In genomic region chr1:230458509-230458908, GRCh38 we compare ENCODE assay signal across 12 cellular contexts. TPM values are rescaled to one million over a fixed set of nuclear protein-coding genes. Genes with fewer than 3 reads are reported as not detected.
DNase-seq lines count a peak whose midpoint lies in the region; ATAC-seq and TF ChIP-seq lines count a peak whose summit lies in the region.
"Had no signal": no experiment of that assay in that cellular context is flagged by ENCODE, and none has a peak within 500 bp of the region (broad histone marks: within the 10 kb centered on the region; RNA-seq: fewer than 3 reads in every experiment).

No MANE protein-coding gene starts in this region.

- H3K27me3 ChIP-seq in skeletal muscle satellite cell (ENCODE audit: control insufficient read depth, insufficient read depth, low read length) (no peaks in the 10 kb centered on the region), gastroesophageal sphincter (peaks cover 41% of the 10 kb centered on the region), prostate gland (replicated peaks; ENCODE audit: insufficient read depth) (no peaks in the 10 kb centered on the region)

- DNase-seq in H4 (ENCODE audit: low spot score) = peak; percentile 12
- DNase-seq in SIG-M5 (lab: John Stamatoyannopoulos, UW) = peak; percentile 16
- DNase-seq in fibroblast of mammary gland (ENCODE audit: low read depth) = peak; percentile 72
- DNase-seq in omental fat pad (ENCODE audit: low spot score) = no peak
- DNase-seq in prostate gland (ENCODE audit: low spot score) = no peak
- DNase-seq: aorta, H7, immature natural killer cell had no signal

- intact Hi-C loops in prostate gland (cut with DNase I) = no loop called here

- H3K27ac ChIP-seq in gastroesophageal sphincter = no peak overlapping the region
- no peak overlapping the region for H3K27ac ChIP-seq in prostate gland
- H3K27ac ChIP-seq: neutrophil had no signal

- ATAC-seq in omental fat pad (ENCODE audit: low FRiP score) (no peak), gastroesophageal sphincter (no peak)
- ATAC-seq: stimulated activated effector memory CD8-positive, alpha-beta T cell treated with anti-CD3 and anti-CD28 coated beads, Interleukin-12 subunit alpha, Interleukin-12 subunit beta, amount 100 ng/mL, for 72 hours had no signal

- 9 to 30% methylated on average over 1 of the region's 1 CpG for WGBS in gastroesophageal sphincter (ENCODE audit: low coverage in 1 of 2), 2 donors
- 38% methylated on average over 1 of the region's 1 CpG for WGBS in prostate gland

- H3K36me3 ChIP-seq in skeletal muscle satellite cell (ENCODE audit: insufficient read depth, low read length) = no peaks in the 10 kb centered on the region
- H3K36me3 ChIP-seq in gastroesophageal sphincter = no peaks in the 10 kb centered on the region
- no peaks in the 10 kb centered on the region for H3K36me3 ChIP-seq in prostate gland
- H3K36me3 ChIP-seq: neutrophil had no signal

- H3K4me3 ChIP-seq in fibroblast of mammary gland (ENCODE audit: control insufficient read depth, low read depth, low read length) (no peak overlapping the region), skeletal muscle satellite cell (ENCODE audit: low read length) (peak overlapping the region; percentile 5), gastroesophageal sphincter (no peak overlapping the region), prostate gland (no peak overlapping the region)

- no peak for TF ChIP-seq EP300 in gastroesophageal sphincter (IDR thresholded peaks at IDR 0.05)

- H3K4me2 ChIP-seq in skeletal muscle satellite cell (ENCODE audit: low read length) = peak overlapping the region; percentile 45

- H3K4me1 ChIP-seq in skeletal muscle satellite cell (ENCODE audit: control insufficient read depth, insufficient read depth, low read length) (peaks cover 23% of the 10 kb centered on the region), gastroesophageal sphincter (no peaks in the 10 kb centered on the region), prostate gland (replicated peaks) (no peaks in the 10 kb centered on the region)

- no peak for TF ChIP-seq POLR2A in gastroesophageal sphincter (IDR thresholded peaks at IDR 0.05)
- TF ChIP-seq POLR2A in prostate gland (IDR thresholded peaks at IDR 0.05) = no peak

- peak overlapping the region; percentile 48 for H3K9ac ChIP-seq in skeletal muscle satellite cell (ENCODE audit: low read depth, low read length)

- no peak for TF ChIP-seq CTCF in fibroblast of mammary gland (conservative IDR thresholded peaks at IDR 0.05; ENCODE audit: control insufficient read depth, insufficient read depth, low read depth, low read length)
- no peak for TF ChIP-seq CTCF in omental fat pad (IDR thresholded peaks at IDR 0.05)
- no peak for TF ChIP-seq CTCF in gastroesophageal sphincter (IDR thresholded peaks at IDR 0.05)
- no peak for TF ChIP-seq CTCF in prostate gland (IDR thresholded peaks at IDR 0.05)

- no peaks in the 10 kb centered on the region for H3K9me3 ChIP-seq in skeletal muscle satellite cell (replicated peaks; ENCODE audit: low read length)
- H3K9me3 ChIP-seq in gastroesophageal sphincter = no peaks in the 10 kb centered on the region
- no peaks in the 10 kb centered on the region for H3K9me3 ChIP-seq in prostate gland
- H3K9me3 ChIP-seq: neutrophil had no signal

RNA-seq across cellular contexts. Expression of gene PGBD5, which starts 32.4 kb away (rescaled TPM):
- 0.74 and 1.5 TPM in 2 replicates for total RNA-seq in H4 (2014; rRNA removed; shearing (Covaris generic))
- 0.76 and 0.87 TPM in 2 replicates for total RNA-seq in skeletal muscle satellite cell (2012; rRNA removed)
- total RNA-seq in omental fat pad (1 to 10 TPM in 1 of 4 donors, under 1 TPM in 2, not detected in 1; 0.37 to 1.4 (median 0.60) TPM), gastroesophageal sphincter (1 to 10 TPM in 1 of 4 donors, under 1 TPM in 3; 0.15 to 1.1 (median 0.33) TPM), prostate gland (1 to 10 TPM in 1 of 2 donors, under 1 TPM in 1; 0.55 to 8.8 TPM)

Comparison
In these comparisons a context has a peak if more than half of its experiments do, and no peak if none do; other contexts are left out.
1. DNase-seq: peak in H4 (single experiment), SIG-M5 (single experiment) and fibroblast of mammary gland (single experiment); none in omental fat pad (single experiment) and prostate gland (single experiment).